In the genomic region with DNA sequence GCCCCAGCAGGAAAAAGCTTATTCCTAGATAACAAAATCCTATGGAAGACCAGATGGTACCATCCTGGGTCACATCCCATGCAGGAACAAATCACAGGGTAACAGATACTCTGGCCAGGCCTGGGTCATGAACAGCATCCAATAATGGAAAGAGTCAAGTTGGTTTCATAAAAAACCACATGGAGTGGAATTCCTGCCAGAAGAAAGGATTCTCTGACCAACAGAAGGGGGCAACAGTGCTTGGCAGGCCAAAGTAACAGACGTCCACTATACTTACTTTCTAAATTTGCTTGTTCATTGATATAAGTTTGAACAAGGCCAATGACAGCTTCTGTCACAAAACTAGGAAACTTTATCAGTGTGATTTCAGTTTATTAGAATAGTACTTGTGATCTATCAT, we compare ENCODE assay signal across 1 cellular context.
TF ChIP-seq lines count a peak whose summit lies in the region.

No MANE protein-coding gene starts in this region.

TF ChIP-seq in endothelial cell of umbilical vein, 7 proteins besides CTCF, POLR2A, EP300 and RAD21 (continued from another document):
- TF ChIP-seq MYC (IDR thresholded peaks at IDR 0.05; ENCODE audit: low read depth, low read length) (no peak), POLR2AphosphoS5 (IDR thresholded peaks at IDR 0.05; ENCODE audit: insufficient read depth, low read depth, low read length) (no peak)
